16 cellular contexts compared by ENCODE assay signal in the genomic region with DNA sequence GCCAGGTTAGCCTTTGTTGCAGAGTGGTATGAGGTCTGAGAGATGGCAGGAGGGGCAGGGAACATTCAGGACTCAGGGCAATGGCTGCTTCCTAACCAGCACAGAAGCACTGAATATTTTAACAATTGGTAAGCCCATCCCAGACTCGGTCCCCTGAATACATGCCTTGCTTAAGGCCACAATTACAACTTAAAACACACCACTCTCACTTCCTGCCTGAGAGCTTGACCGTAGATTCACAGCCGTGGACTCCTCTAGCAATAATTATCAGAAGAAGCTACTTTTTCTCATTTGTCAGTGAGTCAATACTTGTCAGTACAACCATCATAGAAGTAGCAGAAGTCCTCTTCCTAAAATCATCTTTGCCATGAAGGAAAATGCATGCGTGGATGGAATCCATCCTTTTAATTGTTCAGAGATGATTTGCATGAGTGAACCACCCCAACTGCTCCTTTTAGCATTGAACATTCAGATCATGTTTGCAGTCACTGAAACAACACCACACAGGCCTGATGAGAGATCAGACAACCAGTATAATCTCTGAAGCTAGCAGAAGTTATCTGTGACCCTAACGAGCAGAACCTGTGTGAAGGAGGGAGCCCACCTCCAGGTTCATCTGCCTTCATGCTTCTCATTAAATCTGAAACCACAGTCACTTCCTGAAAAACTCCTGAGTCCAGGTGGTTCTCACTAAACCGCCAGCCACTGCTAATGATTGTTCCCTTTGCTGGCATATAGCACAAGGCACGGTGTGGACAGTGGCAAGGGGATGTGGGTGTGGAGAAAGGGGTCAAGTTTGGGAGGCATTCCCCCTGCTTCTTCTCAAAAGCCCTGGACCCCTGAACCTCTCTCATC.
DNase-seq lines count a peak whose midpoint lies in the region; ATAC-seq and TF ChIP-seq lines count a peak whose summit lies in the region.
"Had no signal": no experiment of that assay in that cellular context is flagged by ENCODE, and none has a peak within 500 bp of the region (broad histone marks: within the 10 kb centered on the region; RNA-seq: fewer than 3 reads in every experiment).

No MANE protein-coding gene starts in this region.

- H3K36me3 Mint-ChIP-seq in GM23338 (ENCODE audit: low read depth) = no peaks in the 10 kb centered on the region
- no peaks in the 10 kb centered on the region for H3K36me3 Mint-ChIP-seq in activated naive CD8-positive, alpha-beta T cell treated with anti-CD3 and anti-CD28 coated beads for 36 hours
- H3K36me3 Mint-ChIP-seq: CD4-positive, CD25-positive, alpha-beta regulatory T cell; natural killer cell had no signal

- H3K4me3 Mint-ChIP-seq in GM23338 = no peak overlapping the region
- no peak overlapping the region for H3K4me3 Mint-ChIP-seq in activated naive CD8-positive, alpha-beta T cell treated with anti-CD3 and anti-CD28 coated beads for 36 hours
- H3K4me3 Mint-ChIP-seq: activated CD8-positive, alpha-beta T cell treated with anti-CD3 and anti-CD28 coated beads for 36 hours; CD4-positive, CD25-positive, alpha-beta regulatory T cell; natural killer cell had no signal

- H3K9me3 ChIP-seq in BE2C = no peaks in the 10 kb centered on the region

- H2AFZ ChIP-seq in GM23338 = peak overlapping the region; percentile 52; the same call in 1 of the 2 replicates

- intact Hi-C loops in left cardiac atrium (cut with DNase I) = no loop called here

- no peaks in the 10 kb centered on the region for H3K4me1 ChIP-seq in GM23338 (ENCODE audit: insufficient read depth)
- H3K4me1 ChIP-seq in BE2C = no peaks in the 10 kb centered on the region
- H3K4me1 ChIP-seq: left ventricle myocardium inferior, right atrium auricular region had no signal

- peaks cover 1% of the 10 kb centered on the region for H3K27me3 Mint-ChIP-seq in GM23338 (ENCODE audit: insufficient read depth, low read depth, poor library complexity)
- peaks cover 21% of the 10 kb centered on the region for H3K27me3 Mint-ChIP-seq in activated naive CD8-positive, alpha-beta T cell treated with anti-CD3 and anti-CD28 coated beads for 36 hours
- H3K27me3 Mint-ChIP-seq: CD4-positive, CD25-positive, alpha-beta regulatory T cell had no signal

- no peaks in the 10 kb centered on the region for H4K20me1 ChIP-seq in GM23338 (replicated peaks; ENCODE audit: insufficient read depth)

- no peaks in the 10 kb centered on the region for H3K79me2 ChIP-seq in GM23338 (replicated peaks; ENCODE audit: insufficient read depth)

- H3K4me1 Mint-ChIP-seq in GM23338 = peaks cover 3% of the 10 kb centered on the region; the same call in 1 of the 3 replicates
- peaks cover 5% of the 10 kb centered on the region for H3K4me1 Mint-ChIP-seq in activated naive CD8-positive, alpha-beta T cell treated with anti-CD3 and anti-CD28 coated beads for 36 hours
- H3K4me1 Mint-ChIP-seq: CD4-positive, CD25-positive, alpha-beta regulatory T cell; natural killer cell had no signal

- H3K9me2 ChIP-seq in GM23338 (ENCODE audit: insufficient read depth) = no peaks in the 10 kb centered on the region

- no peaks in the 10 kb centered on the region for H3F3A ChIP-seq in GM23338 (replicated peaks; ENCODE audit: low read depth)

- H3K4me3 ChIP-seq in GM23338 (no peak overlapping the region), BE2C (ENCODE audit: low read depth, low read length) (no peak overlapping the region)
- H3K4me3 ChIP-seq: left ventricle myocardium inferior, right atrium auricular region had no signal

- no peak overlapping the region for H3K27ac Mint-ChIP-seq in GM23338
- no peak overlapping the region for H3K27ac Mint-ChIP-seq in activated naive CD8-positive, alpha-beta T cell treated with anti-CD3 and anti-CD28 coated beads for 36 hours
- H3K27ac Mint-ChIP-seq: activated CD8-positive, alpha-beta T cell treated with anti-CD3 and anti-CD28 coated beads for 36 hours; CD4-positive, CD25-positive, alpha-beta regulatory T cell; natural killer cell had no signal

- H3K9me3 Mint-ChIP-seq in GM23338 = no peaks in the 10 kb centered on the region
- peaks cover 6% of the 10 kb centered on the region for H3K9me3 Mint-ChIP-seq in activated naive CD8-positive, alpha-beta T cell treated with anti-CD3 and anti-CD28 coated beads for 36 hours

- H3K27ac ChIP-seq in GM23338 (ENCODE audit: low read depth) = no peak overlapping the region
- H3K27ac ChIP-seq: left ventricle myocardium inferior, right atrium auricular region, RWPE1 had no signal

- no peak for TF ChIP-seq CTCF in GM23338 (conservative IDR thresholded peaks at IDR 0.05; ENCODE audit: low read depth in 2 of 2)
- TF ChIP-seq CTCF in BE2C (IDR thresholded peaks at IDR 0.05; ENCODE audit: low read depth, low read length) = no peak

- no peaks in the 10 kb centered on the region for H3K27me3 ChIP-seq in GM23338 (ENCODE audit: insufficient read depth)
- no peaks in the 10 kb centered on the region for H3K27me3 ChIP-seq in BE2C
- H3K27me3 ChIP-seq: right atrium auricular region had no signal

- H3K4me2 ChIP-seq in GM23338 = no peak overlapping the region

- ATAC-seq in GM18909 (IDR thresholded peaks at IDR 0.05; ENCODE audit: poor library complexity, unreplicated experiment) (peak; percentile 82), GM23338 (no peak), HG03342 (IDR thresholded peaks at IDR 0.05; ENCODE audit: unreplicated experiment) (peak; percentile 74), left lobe of liver (no peak), left cardiac atrium (no peak)
- ATAC-seq: activated CD8-positive, alpha-beta T cell treated with anti-CD3 and anti-CD28 coated beads for 36 hours; natural killer cell had no signal

- DNase-seq in GM23338 (ENCODE audit: low spot score) (no peak), germinal center (ENCODE audit: low spot score) (peak; percentile 33), BE2C (no peak), left lobe of liver (ENCODE audit: low spot score) (no peak), left cardiac atrium (no peak)
- no peak for DNase-seq in activated naive CD8-positive, alpha-beta T cell treated with anti-CD3 and anti-CD28 coated beads for 36 hours
- DNase-seq: activated CD8-positive, alpha-beta T cell treated with anti-CD3 and anti-CD28 coated beads for 36 hours; CD4-positive, CD25-positive, alpha-beta regulatory T cell; glutamatergic neuron; left ventricle myocardium inferior; natural killer cell; NCI-H2227 treated with DMSO at 0.1 percent for 48 hours had no signal

- H3K36me3 ChIP-seq in GM23338 (ENCODE audit: insufficient read depth) (no peaks in the 10 kb centered on the region; the same call in 1 of the 2 replicates), BE2C (no peaks in the 10 kb centered on the region)
- H3K36me3 ChIP-seq: left ventricle myocardium inferior, right atrium auricular region had no signal

TF ChIP-seq in GM23338, 12 proteins besides CTCF, POLR2A, EP300 and RAD21:
- TF ChIP-seq CREB1 (CRISPR knock-in tag; IDR thresholded peaks at IDR 0.05; ENCODE audit: low read depth) (no peak), POLR2AphosphoS5 (IDR thresholded peaks at IDR 0.05; ENCODE audit: low read depth) (no peak)
- TF ChIP-seq, protein P1, sequence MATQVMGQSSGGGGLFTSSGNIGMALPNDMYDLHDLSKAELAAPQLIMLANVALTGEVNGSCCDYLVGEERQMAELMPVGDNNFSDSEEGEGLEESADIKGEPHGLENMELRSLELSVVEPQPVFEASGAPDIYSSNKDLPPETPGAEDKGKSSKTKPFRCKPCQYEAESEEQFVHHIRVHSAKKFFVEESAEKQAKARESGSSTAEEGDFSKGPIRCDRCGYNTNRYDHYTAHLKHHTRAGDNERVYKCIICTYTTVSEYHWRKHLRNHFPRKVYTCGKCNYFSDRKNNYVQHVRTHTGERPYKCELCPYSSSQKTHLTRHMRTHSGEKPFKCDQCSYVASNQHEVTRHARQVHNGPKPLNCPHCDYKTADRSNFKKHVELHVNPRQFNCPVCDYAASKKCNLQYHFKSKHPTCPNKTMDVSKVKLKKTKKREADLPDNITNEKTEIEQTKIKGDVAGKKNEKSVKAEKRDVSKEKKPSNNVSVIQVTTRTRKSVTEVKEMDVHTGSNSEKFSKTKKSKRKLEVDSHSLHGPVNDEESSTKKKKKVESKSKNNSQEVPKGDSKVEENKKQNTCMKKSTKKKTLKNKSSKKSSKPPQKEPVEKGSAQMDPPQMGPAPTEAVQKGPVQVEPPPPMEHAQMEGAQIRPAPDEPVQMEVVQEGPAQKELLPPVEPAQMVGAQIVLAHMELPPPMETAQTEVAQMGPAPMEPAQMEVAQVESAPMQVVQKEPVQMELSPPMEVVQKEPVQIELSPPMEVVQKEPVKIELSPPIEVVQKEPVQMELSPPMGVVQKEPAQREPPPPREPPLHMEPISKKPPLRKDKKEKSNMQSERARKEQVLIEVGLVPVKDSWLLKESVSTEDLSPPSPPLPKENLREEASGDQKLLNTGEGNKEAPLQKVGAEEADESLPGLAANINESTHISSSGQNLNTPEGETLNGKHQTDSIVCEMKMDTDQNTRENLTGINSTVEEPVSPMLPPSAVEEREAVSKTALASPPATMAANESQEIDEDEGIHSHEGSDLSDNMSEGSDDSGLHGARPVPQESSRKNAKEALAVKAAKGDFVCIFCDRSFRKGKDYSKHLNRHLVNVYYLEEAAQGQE (IDR thresholded peaks at IDR 0.05; ENCODE audit: unreplicated experiment) = no peak

Comparison
In these comparisons a context has a peak if more than half of its experiments do, and no peak if none do; other contexts are left out.
1. ATAC-seq: peak in GM18909 (single experiment) and HG03342 (single experiment); none in GM23338 (single experiment), left lobe of liver (single experiment) and left cardiac atrium (0 of 2).